In the genomic region with DNA sequence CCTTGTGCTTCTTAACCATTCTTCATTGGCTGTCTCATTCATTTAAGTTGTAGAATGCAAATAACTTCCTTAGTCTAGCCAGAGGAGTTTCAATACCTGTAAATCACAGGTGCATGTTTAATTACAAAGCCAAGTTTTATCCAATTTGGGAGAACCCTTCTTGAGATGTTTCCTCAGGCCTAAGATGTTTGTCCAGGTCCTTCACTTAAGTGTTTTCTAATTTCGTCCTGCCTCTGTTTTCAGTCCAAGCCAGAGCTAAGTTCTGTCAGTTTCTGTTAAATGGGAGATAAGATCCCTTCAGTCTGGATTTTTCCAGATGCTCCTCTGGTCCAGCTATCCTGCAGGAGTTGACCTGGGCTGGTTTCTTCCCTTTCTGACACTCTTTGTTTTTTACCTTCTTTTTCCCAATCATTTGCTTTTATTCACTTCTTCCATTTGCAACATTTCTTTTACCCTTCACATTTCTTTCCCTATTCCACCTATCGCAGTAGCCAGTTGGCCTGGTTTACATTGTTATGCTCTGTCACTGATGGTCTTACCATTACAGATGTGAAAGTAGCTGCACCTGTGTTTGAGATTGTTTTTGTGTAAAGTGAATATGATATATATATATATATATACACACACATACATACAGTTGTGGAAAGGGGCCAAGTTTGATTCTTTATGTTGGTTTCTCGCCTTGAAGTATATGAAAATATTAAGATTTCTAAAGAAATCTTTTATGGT, we compare ENCODE assay signal across 21 cellular contexts.
"Had no signal": no experiment of that assay in that cellular context is flagged by ENCODE, and none has a peak within 500 bp of the region (broad histone marks: within the 10 kb centered on the region; RNA-seq: fewer than 3 reads in every experiment).

No MANE protein-coding gene starts in this region.

- H3K4me3 ChIP-seq: coronary artery, dorsolateral prefrontal cortex, ovary, right lobe of liver, suprapubic skin, tibial artery had no signal

- H3K27me3 Mint-ChIP-seq: activated naive CD8-positive, alpha-beta T cell treated with anti-CD3 and anti-CD28 coated beads, Interleukin-2, amount 10 ng/mL, durations not matched to agents 7 days and 5 days; naive B cell; progenitor cell of endocrine pancreas had no signal

- H3K9me3 ChIP-seq: ovary, right lobe of liver, suprapubic skin, tibial artery had no signal

- H3K9me3 Mint-ChIP-seq: activated naive CD8-positive, alpha-beta T cell treated with anti-CD3 and anti-CD28 coated beads, Interleukin-2, amount 10 ng/mL, durations not matched to agents 7 days and 5 days; mesothelial cell of epicardium; naive B cell; WTC11 had no signal

- H3K27ac ChIP-seq: brain microvascular endothelial cell, coronary artery, ovary, right lobe of liver, suprapubic skin, tibial artery had no signal

- DNase-seq: activated CD4-positive, alpha-beta T cell treated with anti-CD3 and anti-CD28 coated beads for 1 hour; activated CD8-positive, alpha-beta memory T cell treated with anti-CD3 and anti-CD28 coated beads for 24 hours; activated effector memory CD4-positive, alpha-beta T cell treated with Interleukin-2 at 50 U/mL for 16 hours; activated naive CD4-positive, alpha-beta T cell treated with Interleukin-2 at 50 U/mL for 16 hours; activated naive CD8-positive, alpha-beta T cell treated with anti-CD3 and anti-CD28 coated beads, Interleukin-2, amount 10 ng/mL, durations not matched to agents 7 days and 5 days; activated T-cell treated with anti-CD3 and anti-CD28 coated beads, Interleukin-2, amount 50 U/mL, for 1 hour; amniotic stem cell; brain microvascular endothelial cell; dorsolateral prefrontal cortex; effector memory CD4-positive, alpha-beta T cell; left ventricle myocardium superior; naive B cell; ovary; right lobe of liver; stimulated activated CD4-positive, alpha-beta T cell treated with anti-CD3 and anti-CD28 coated beads, Interleukin-2, amount 100 ng/mL, for 48 hours; tibial artery had no signal

- ATAC-seq: left ventricle myocardium superior, right lobe of liver, WTC11 had no signal

- H3K36me3 ChIP-seq: ovary had no signal

- H3K4me3 Mint-ChIP-seq: activated naive CD8-positive, alpha-beta T cell treated with anti-CD3 and anti-CD28 coated beads, Interleukin-2, amount 10 ng/mL, durations not matched to agents 7 days and 5 days; mesothelial cell of epicardium; naive B cell; WTC11 had no signal

- H3K4me1 Mint-ChIP-seq: WTC11 had no signal

- H3K4me1 ChIP-seq: right lobe of liver had no signal

- H3K27ac Mint-ChIP-seq: activated naive CD8-positive, alpha-beta T cell treated with anti-CD3 and anti-CD28 coated beads, Interleukin-2, amount 10 ng/mL, durations not matched to agents 7 days and 5 days; mesothelial cell of epicardium; progenitor cell of endocrine pancreas had no signal

- H3K27me3 ChIP-seq: brain microvascular endothelial cell, dorsolateral prefrontal cortex, ovary, right lobe of liver, suprapubic skin, tibial artery had no signal
